ENCODE assay signal across 8 cellular contexts in the genomic region with DNA sequence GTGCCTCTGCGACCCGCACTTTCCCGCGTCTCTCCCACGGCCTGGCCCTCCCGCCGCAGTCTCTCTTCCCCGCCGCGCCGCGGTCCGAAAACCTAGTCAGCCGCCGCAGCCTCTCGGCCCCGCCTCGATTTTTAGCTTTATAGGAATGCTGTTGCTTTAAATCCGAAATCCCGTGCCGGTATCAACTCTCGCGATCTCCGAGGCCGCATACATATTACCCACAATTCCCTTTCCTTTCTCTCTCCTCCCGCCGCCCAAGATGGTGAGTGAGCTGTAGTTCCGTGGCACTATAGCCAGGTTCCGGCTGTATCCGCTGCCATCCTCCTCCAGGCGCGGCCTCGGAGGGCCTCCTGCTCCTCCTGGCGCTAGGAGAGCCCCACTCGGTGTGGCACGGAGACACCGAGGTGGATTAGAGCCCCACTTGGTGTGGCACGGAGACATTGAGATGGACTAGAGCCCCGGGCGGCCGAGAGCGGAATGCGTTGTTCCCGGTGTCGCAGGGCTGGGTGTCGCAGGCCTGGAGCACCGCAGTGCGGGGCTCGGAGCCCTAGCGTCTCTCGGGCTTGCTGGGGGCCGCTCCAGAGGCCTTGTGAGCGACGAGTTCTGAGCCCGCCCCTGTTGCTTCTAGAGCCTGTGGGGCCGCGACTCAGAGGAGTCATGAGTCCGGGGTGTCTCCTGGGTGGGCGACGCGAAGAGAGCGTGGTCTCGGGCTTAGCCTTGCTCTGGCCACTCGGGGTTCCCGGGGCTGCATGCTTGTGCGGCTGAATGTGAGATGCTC. TPM values are rescaled to one million over a fixed set of nuclear protein-coding genes. Genes with fewer than 3 reads are reported as not detected.
DNase-seq lines count a peak whose midpoint lies in the region; ATAC-seq and TF ChIP-seq lines count a peak whose summit lies in the region.

A gene (minus strand): TSS at position 147 of the 778 bp plus-strand sequence. CDS start 1,469 bp downstream, outside the sequence.
A gene (plus strand): TSS at position 234 of the 778 bp plus-strand sequence. CDS start 26 bp downstream, at position 260.

- ATAC-seq in GM21447 (IDR thresholded peaks at IDR 0.05; ENCODE audit: unreplicated experiment) (peak; percentile 67), mucosa of descending colon (peak; percentile 94)

- BruUV-seq in Caco-2 (replicated peaks; lab: Mats Ljungman, UMichigan) = no TSS peak

- H3K27me3 Mint-ChIP-seq in Caco-2 (ENCODE audit: insufficient read depth, unreplicated experiment) = no peaks in the 10 kb centered on the region
- H3K27me3 Mint-ChIP-seq in IgD-negative memory B cell = no peaks in the 10 kb centered on the region

- peaks cover 78% of the 10 kb centered on the region for H3K36me3 Mint-ChIP-seq in Caco-2 (ENCODE audit: insufficient read depth, unreplicated experiment)
- H3K36me3 Mint-ChIP-seq in IgD-negative memory B cell = peaks cover 5% of the 10 kb centered on the region

- H3K9me3 Mint-ChIP-seq in Caco-2 (ENCODE audit: unreplicated experiment) = no peaks in the 10 kb centered on the region
- no peaks in the 10 kb centered on the region for H3K9me3 Mint-ChIP-seq in IgD-negative memory B cell

- POLR2A ChIA-PET in Caco-2 (lab: Charles Lee) = interaction anchor here (0.6 to 1.7 kb wide), 9 partner anchors 8 to 318 kb away, joined by 3 to 19 read pairs (median 5); a partner anchor contains a TSS

- intact Hi-C loops in Caco-2 (cut with micrococcal nuclease; ENCODE audit: unreplicated experiment) = no loop called here
- intact Hi-C loops in mucosa of descending colon (cut with DNase I, micrococcal nuclease) = no loop called here

- CTCF ChIA-PET in Caco-2 (lab: Charles Lee) = interaction anchor here (0.6 to 1.1 kb wide), 7 partner anchors 8 to 677 kb away, joined by 3 to 9 read pairs (median 5); a partner anchor contains a TSS

- H3K27ac Mint-ChIP-seq in Caco-2 (ENCODE audit: unreplicated experiment) = peak within 1 kb of the TSS; percentile 98
- peak within 1 kb of the TSS; percentile 87 to 99 (median 98) for H3K27ac Mint-ChIP-seq in IgD-negative memory B cell

- DNase-seq in Caco-2 (peak; percentile 92 to 97), OCI-M1 (lab: John Stamatoyannopoulos, UW) (peak; percentile 97), activated T-cell treated with anti-CD3 and anti-CD28 coated beads for 24 hours (ENCODE audit: low read depth) (peak; percentile 90), epithelial cell of esophagus (ENCODE audit: low read depth) (peak; percentile 96), mucosa of descending colon (peak; percentile 94 to 98 (median 94))
- DNase-seq in stimulated activated CD8-positive, alpha-beta memory T cell treated with anti-CD3 and anti-CD28 coated beads, Interleukin-4, amount 100 ng/mL, for 1 hour (ENCODE audit: low read depth in 2 of 2, low spot score in 1 of 2) = peak; percentile 72 to 78

- H3K4me1 ChIP-seq in Caco-2 (peaks cover 10% of the 10 kb centered on the region), mucosa of descending colon (ENCODE audit: low read depth) (peaks cover 19% of the 10 kb centered on the region)

- no peaks in the 10 kb centered on the region for H3K9me3 ChIP-seq in Caco-2
- H3K9me3 ChIP-seq in mucosa of descending colon = no peaks in the 10 kb centered on the region

- H3K36me3 ChIP-seq in Caco-2 (ENCODE audit: control insufficient read depth, insufficient read depth, low read length) = peaks cover 20% of the 10 kb centered on the region
- H3K36me3 ChIP-seq in mucosa of descending colon (ENCODE audit: low read depth) = peaks cover 21% of the 10 kb centered on the region

- H3K4me1 Mint-ChIP-seq in Caco-2 (ENCODE audit: low read depth, unreplicated experiment) (peaks cover 13% of the 10 kb centered on the region), IgD-negative memory B cell (peaks cover 17 to 29% (median 23%) of the 10 kb centered on the region in 3 donors)

- no peaks in the 10 kb centered on the region for H3K27me3 ChIP-seq in Caco-2 (replicated peaks; ENCODE audit: control insufficient read depth, insufficient read depth, low read length)

- H3K4me3 Mint-ChIP-seq in Caco-2 (ENCODE audit: unreplicated experiment) (peak within 1 kb of the TSS; percentile 90), IgD-negative memory B cell (peak within 1 kb of the TSS; percentile 95 to 100 (median 98))

- no peak for TF ChIP-seq CTCF in Caco-2 (IDR thresholded peaks at IDR 0.05; ENCODE audit: insufficient read depth in 1 of 2, low read depth in 1 of 2, low read length in 1 of 2, severe bottlenecking in 1 of 2, unreplicated experiment in 1 of 2)
- TF ChIP-seq CTCF in epithelial cell of esophagus (IDR thresholded peaks at IDR 0.05; ENCODE audit: insufficient read depth, low read depth, low read length, missing control alignments) = no peak
- no peak for TF ChIP-seq CTCF in mucosa of descending colon (IDR thresholded peaks at IDR 0.05)

- H3K4me3 ChIP-seq in Caco-2 (ENCODE audit: low read depth, low read length) = peak within 1 kb of the TSS; percentile 85
- H3K4me3 ChIP-seq in epithelial cell of esophagus (ENCODE audit: low read length) = peak within 1 kb of the TSS; percentile 92
- peak within 1 kb of the TSS; percentile 95 for H3K4me3 ChIP-seq in mucosa of descending colon

RNA-seq across cellular contexts. Expression of the first gene that starts in this region (rescaled TPM):
- total RNA-seq in Caco-2 (2022) = 60.1 and 65.6 TPM in 2 replicates
- 26.7 TPM for polyA plus RNA-seq in IgD-negative memory B cell
- total RNA-seq in mucosa of descending colon = 10 to 100 TPM; 19.8 to 33.6 (median 21.3) TPM

RNA-seq across cellular contexts. Expression of the second gene that starts in this region (rescaled TPM):
- 1,995 and 2,182 TPM in 2 replicates for total RNA-seq in Caco-2 (2022)
- 1,229 TPM for polyA plus RNA-seq in IgD-negative memory B cell
- 1,000 to 10,000 TPM; 1,420 to 1,482 (median 1,457) TPM for total RNA-seq in mucosa of descending colon

Comparison
In these comparisons a context has a peak if more than half of its experiments do, and no peak if none do; other contexts are left out.
1. Peak in every context shown above with its lines: DNase-seq, ATAC-seq and H3K4me3 ChIP-seq.